Comparison of ENCODE assay signal across 31 cellular contexts in the genomic region with DNA sequence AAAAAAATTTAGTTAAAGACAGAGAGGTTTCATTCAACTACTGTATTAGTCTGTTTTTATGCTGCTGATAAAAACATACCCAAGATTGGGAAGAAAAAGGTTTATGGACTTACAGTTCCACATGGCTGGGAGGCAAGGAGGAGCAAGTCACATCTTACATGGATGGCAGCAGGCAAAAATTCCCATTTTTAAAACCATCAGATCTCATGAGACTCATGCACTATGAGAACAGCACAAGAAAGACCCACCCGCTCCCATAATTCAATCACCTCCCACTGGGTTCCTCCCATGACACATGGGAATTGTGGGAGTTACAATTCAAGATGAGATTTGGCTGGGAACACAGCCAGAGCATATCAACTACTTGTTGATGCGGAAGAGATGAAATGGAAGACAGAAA. TPM values are rescaled to one million over a fixed set of nuclear protein-coding genes. Genes with fewer than 3 reads are reported as not detected.
"Had no signal": no experiment of that assay in that cellular context is flagged by ENCODE, and none has a peak within 500 bp of the region (broad histone marks: within the 10 kb centered on the region; RNA-seq: fewer than 3 reads in every experiment).

No MANE protein-coding gene starts in this region.

- H3K27ac ChIP-seq: adrenal gland, ascending aorta, breast epithelium, cardiac muscle cell, colonic mucosa, foreskin keratinocyte, gastrocnemius medialis, heart left ventricle had no signal

- H3K36me3 ChIP-seq: adrenal gland, ascending aorta, breast epithelium, cardiac muscle cell, colonic mucosa, gastrocnemius medialis, heart left ventricle had no signal

- H3K27me3 ChIP-seq: adrenal gland, ascending aorta, breast epithelium, cardiac muscle cell, colonic mucosa, foreskin keratinocyte, heart left ventricle had no signal

- H3K4me1 ChIP-seq: adrenal gland, ascending aorta, breast epithelium, colonic mucosa, foreskin keratinocyte, gastrocnemius medialis had no signal

- DNase-seq: activated CD4-positive, alpha-beta memory T cell treated with anti-CD3 and anti-CD28 coated beads for 36 hours; activated CD4-positive, alpha-beta T cell treated with anti-CD3 and anti-CD28 coated beads for 36 hours; activated CD4-positive, alpha-beta T cell treated with anti-CD3 and anti-CD28 coated beads, Interleukin-2, amount 10 ng/mL, durations not matched to agents 24 days and 14 days; activated CD4-positive, CD25-positive, alpha-beta regulatory T cell; activated CD4-positive, CD25-positive, alpha-beta regulatory T cell treated with anti-CD3 and anti-CD28 coated beads, Interleukin-2, amount 50 U/mL, for 72 hours; activated CD8-positive, alpha-beta memory T cell treated with anti-CD3 and anti-CD28 coated beads, Interleukin-2, amount 10 ng/mL, durations not matched to agents 7 days and 5 days; activated CD8-positive, alpha-beta memory T cell treated with anti-CD3 and anti-CD28 coated beads, Interleukin-2, amount 50 U/mL, for 4 hours; activated CD8-positive, alpha-beta T cell treated with anti-CD3 and anti-CD28 coated beads, Interleukin-2, amount 10 ng/mL, durations not matched to agents 7 days and 5 days; activated effector memory CD4-positive, alpha-beta T cell treated with anti-CD3 and anti-CD28 coated beads, Interleukin-2, amount 50 U/mL, for 16 hours; activated naive CD4-positive, alpha-beta T cell treated with anti-CD3 and anti-CD28 coated beads for 36 hours; activated naive CD8-positive, alpha-beta T cell treated with anti-CD3 and anti-CD28 coated beads for 36 hours; activated naive CD8-positive, alpha-beta T cell treated with anti-CD3 and anti-CD28 coated beads, Interleukin-2, amount 50 U/mL, for 24 hours; activated T-cell treated with anti-CD3 and anti-CD28 coated beads, Interleukin-2, amount 50 U/mL, for 1 hour; activated T-cell treated with anti-CD3 and anti-CD28 coated beads, Interleukin-2, amount 50 U/mL, for 48 hours; adrenal gland; central memory CD4-positive, alpha-beta T cell; cerebellar nuclear complex; colonic mucosa; effector CD8-positive, alpha-beta T cell; foreskin keratinocyte; gastrocnemius medialis; glutamatergic neuron; heart left ventricle; T-helper 1 cell; T-helper 17 cell; T1000 had no signal

- H3K4me3 ChIP-seq: adrenal gland, ascending aorta, breast epithelium, cardiac muscle cell, colonic mucosa, gastrocnemius medialis, heart left ventricle had no signal

- ATAC-seq: activated CD4-positive, alpha-beta T cell treated with anti-CD3 and anti-CD28 coated beads for 36 hours; activated CD8-positive, alpha-beta memory T cell treated with anti-CD3 and anti-CD28 coated beads, Interleukin-2, amount 10 ng/mL, durations not matched to agents 7 days and 5 days; activated CD8-positive, alpha-beta T cell treated with anti-CD3 and anti-CD28 coated beads, Interleukin-2, amount 10 ng/mL, durations not matched to agents 7 days and 5 days; activated naive CD8-positive, alpha-beta T cell treated with anti-CD3 and anti-CD28 coated beads, Interleukin-2, amount 50 U/mL, for 24 hours; esophagus mucosa; foreskin keratinocyte; gastrocnemius medialis; heart left ventricle; T-helper 17 cell had no signal

- FAIRE-seq: endometrium had no signal

- H3K9me3 ChIP-seq: adrenal gland, ascending aorta, breast epithelium, colonic mucosa, gastrocnemius medialis had no signal

RNA-seq across cellular contexts. Expression of a gene that starts 9.2 kb away (rescaled TPM):
- total RNA-seq: activated CD8-positive, alpha-beta T cell treated with anti-CD3 and anti-CD28 coated beads, Interleukin-2, amount 10 ng/mL, durations not matched to agents 7 days and 5 days had no signal
